7 cellular contexts compared by ENCODE assay signal in the genomic region with DNA sequence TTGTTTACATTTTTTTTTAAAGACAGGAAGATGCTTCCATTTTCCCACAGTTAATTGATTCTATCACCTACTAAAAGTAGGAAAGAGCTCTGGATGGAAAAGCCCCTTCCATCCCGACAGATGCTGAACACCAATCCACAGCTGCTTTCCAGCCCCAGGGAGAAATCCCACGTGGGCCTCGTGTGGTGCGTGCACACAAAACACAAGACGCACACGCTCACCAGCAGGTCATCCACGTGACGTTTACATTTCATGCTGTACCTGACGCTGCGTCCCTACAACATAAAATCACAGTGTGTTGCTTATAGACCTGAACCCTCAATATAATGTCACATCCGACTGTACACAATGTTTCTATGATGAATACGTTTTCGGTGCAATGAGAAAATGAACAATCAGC. TPM values are rescaled to one million over a fixed set of nuclear protein-coding genes. Genes with fewer than 3 reads are reported as not detected.
"Had no signal": no experiment of that assay in that cellular context is flagged by ENCODE, and none has a peak within 500 bp of the region (broad histone marks: within the 10 kb centered on the region; RNA-seq: fewer than 3 reads in every experiment).

No MANE protein-coding gene starts in this region.

- H3K36me3 Mint-ChIP-seq: stimulated activated effector memory CD8-positive, alpha-beta T cell treated with anti-CD3 and anti-CD28 coated beads, Interleukin-12 subunit alpha, Interleukin-12 subunit beta, amount 100 ng/mL, for 72 hours had no signal

- FAIRE-seq: bronchial epithelial cell had no signal

- H3K4me3 Mint-ChIP-seq: stimulated activated effector memory CD8-positive, alpha-beta T cell treated with anti-CD3 and anti-CD28 coated beads, Interleukin-12 subunit alpha, Interleukin-12 subunit beta, amount 100 ng/mL, for 72 hours had no signal

- H3K27ac Mint-ChIP-seq: stimulated activated effector memory CD8-positive, alpha-beta T cell treated with anti-CD3 and anti-CD28 coated beads, Interleukin-12 subunit alpha, Interleukin-12 subunit beta, amount 100 ng/mL, for 72 hours had no signal

- H3K36me3 ChIP-seq: ascending aorta, vagina had no signal

- H3K4me1 Mint-ChIP-seq: stimulated activated effector memory CD8-positive, alpha-beta T cell treated with anti-CD3 and anti-CD28 coated beads, Interleukin-12 subunit alpha, Interleukin-12 subunit beta, amount 100 ng/mL, for 72 hours had no signal

- H3K4me1 ChIP-seq: ascending aorta, psoas muscle, vagina had no signal

- H3K27me3 ChIP-seq: ascending aorta, vagina had no signal

- H3K4me3 ChIP-seq: ascending aorta, dorsolateral prefrontal cortex, psoas muscle, vagina had no signal

- H3K9me3 Mint-ChIP-seq: stimulated activated effector memory CD8-positive, alpha-beta T cell treated with anti-CD3 and anti-CD28 coated beads, Interleukin-12 subunit alpha, Interleukin-12 subunit beta, amount 100 ng/mL, for 72 hours had no signal

- H3K27ac ChIP-seq: ascending aorta, dorsolateral prefrontal cortex, psoas muscle, vagina had no signal

- H3K9me3 ChIP-seq: ascending aorta, psoas muscle, vagina had no signal

RNA-seq across cellular contexts. Expression of a gene that starts 50.2 kb away (rescaled TPM):
- total RNA-seq: ascending aorta, osteoblast had no signal
